1 cellular context compared by ENCODE assay signal in genomic region chr11:65857500-65858353, GRCh38.
TF ChIP-seq lines count a peak whose summit lies in the region.

Gene CFL1 (minus strand): TSS chr11:65858180. CDS start chr11:65858099, 81 bp downstream.

TF ChIP-seq in GM12878, 131 proteins besides CTCF, POLR2A, EP300 and RAD21 (continued from another document and continues in another):
- TF ChIP-seq USF1 (IDR thresholded peaks at IDR 0.05; ENCODE audit: borderline replicate concordance, extremely low read length, insufficient read depth, low read depth, low read length) (no peak), CHD1 (IDR thresholded peaks at IDR 0.05; ENCODE audit: low read depth, low read length) (peak; percentile 83; the same call in 1 of the 2 replicates), BMI1 (IDR thresholded peaks at IDR 0.05; ENCODE audit: borderline replicate concordance) (no peak), ATF3 (IDR thresholded peaks at IDR 0.05; ENCODE audit: borderline replicate concordance, extremely low read depth, low read depth, low read length) (no peak), NR2F1 (conservative IDR thresholded peaks at IDR 0.05) (peak; percentile 72), PAX5 (IDR thresholded peaks at IDR 0.05; ENCODE audit: borderline replicate concordance, low read depth, low read length) (0 out of 2 replicates have a peak, but pooled peaks have one; percentile 12), IRF3 (IDR thresholded peaks at IDR 0.05) (no peak; the same call in 1 of the 2 replicates), TARDBP (IDR thresholded peaks at IDR 0.05; ENCODE audit: borderline replicate concordance) (peak; percentile 91), IRF5 (IDR thresholded peaks at IDR 0.05; ENCODE audit: borderline replicate concordance) (no peak), ZNF207 (IDR thresholded peaks at IDR 0.05; ENCODE audit: borderline replicate concordance) (peak; percentile 84), TCF3 (IDR thresholded peaks at IDR 0.05; ENCODE audit: borderline replicate concordance, insufficient read depth, low read depth, low read length) (peak; percentile 87; the same call in 1 of the 2 replicates), NFYA (IDR thresholded peaks at IDR 0.05; ENCODE audit: borderline replicate concordance, low read depth, low read length) (no peak), POU2F2 (IDR thresholded peaks at IDR 0.05; ENCODE audit: borderline replicate concordance, low read depth, low read length) (peak; percentile 96), RFX5 (IDR thresholded peaks at IDR 0.05; ENCODE audit: low read depth, low read length) (no peak; the same call in 1 of the 2 replicates), FOXM1 (IDR thresholded peaks at IDR 0.05; ENCODE audit: low read depth, low read length) (no peak), MYB (IDR thresholded peaks at IDR 0.05; ENCODE audit: borderline replicate concordance, low read depth, low read length) (no peak), BRCA1 (IDR thresholded peaks at IDR 0.05; ENCODE audit: low read depth, low read length) (no peak), YY1 (IDR thresholded peaks at IDR 0.05; ENCODE audit: low read depth, low read length) (peak; percentile 64; the same call in 1 of the 2 replicates), ZNF384 (IDR thresholded peaks at IDR 0.05; ENCODE audit: borderline replicate concordance, low read depth, low read length) (no peak), TCF7 (IDR thresholded peaks at IDR 0.05; ENCODE audit: borderline replicate concordance) (no peak), NBN (IDR thresholded peaks at IDR 0.05) (peak; percentile 31; the same call in 1 of the 2 replicates), ZNF217 (IDR thresholded peaks at IDR 0.05) (peak; percentile 77; the same call in 1 of the 2 replicates), MEF2A (IDR thresholded peaks at IDR 0.05; ENCODE audit: insufficient read depth, low read depth, low read length) (no peak), FOXK2 (IDR thresholded peaks at IDR 0.05) (0 out of 2 replicates have a peak, but pooled peaks have one; percentile 28), ZNF622 (IDR thresholded peaks at IDR 0.05) (no peak; the same call in 1 of the 2 replicates), CBFB (IDR thresholded peaks at IDR 0.05; ENCODE audit: low read depth) (peak; percentile 93), RCOR1 (conservative IDR thresholded peaks at IDR 0.05; ENCODE audit: low read depth, low read length) (0 out of 2 replicates have a peak, but pooled peaks have one; percentile 80), IRF4 (IDR thresholded peaks at IDR 0.05; ENCODE audit: low read depth, low read length) (no peak), ZZZ3 (IDR thresholded peaks at IDR 0.05; ENCODE audit: control insufficient read depth, insufficient read length, low read depth) (no peak), YBX1 (IDR thresholded peaks at IDR 0.05) (no peak), MTA2 (IDR thresholded peaks at IDR 0.05; ENCODE audit: low read depth) (no peak), KAT2A (conservative IDR thresholded peaks at IDR 0.05; ENCODE audit: control insufficient read depth, low read depth, low read length) (no peak), MYC (IDR thresholded peaks at IDR 0.05; ENCODE audit: insufficient read depth, insufficient read length, insufficient replicate concordance, low read length, severe bottlenecking) (no peak), NR2C2 (IDR thresholded peaks at IDR 0.05; ENCODE audit: borderline replicate concordance, control insufficient read depth, insufficient read length, low read depth) (no peak), PAX8 (IDR thresholded peaks at IDR 0.05) (no peak), NFXL1 (IDR thresholded peaks at IDR 0.05; ENCODE audit: borderline replicate concordance) (0 out of 2 replicates have a peak, but pooled peaks have one; percentile 60), SKIL (IDR thresholded peaks at IDR 0.05; ENCODE audit: low read depth, poor library complexity, severe bottlenecking) (no peak), TCF12 (IDR thresholded peaks at IDR 0.05; ENCODE audit: low read depth, low read length) (peak; percentile 79; the same call in 1 of the 2 replicates), USF2 (IDR thresholded peaks at IDR 0.05; ENCODE audit: borderline replicate concordance, low read depth, low read length) (no peak), ZNF274 (IDR thresholded peaks at IDR 0.05; ENCODE audit: insufficient read depth, insufficient read length) (no peak), NKRF (conservative IDR thresholded peaks at IDR 0.05) (peak; percentile 88), E2F8 (IDR thresholded peaks at IDR 0.05; ENCODE audit: low read depth, partially characterized antibody) (no peak), LARP7 (IDR thresholded peaks at IDR 0.05) (peak; percentile 98), PKNOX1 (IDR thresholded peaks at IDR 0.05) (no peak; the same call in 1 of the 2 replicates), IKZF2 (IDR thresholded peaks at IDR 0.05) (no peak; a peak in 1 of 4 replicates), HDAC2 (IDR thresholded peaks at IDR 0.05) (no peak), NR2C1 (IDR thresholded peaks at IDR 0.05) (peak; percentile 74), POLR2AphosphoS2 (IDR thresholded peaks at IDR 0.05; ENCODE audit: low read depth, low read length) (peak; percentile 99), CEBPB (IDR thresholded peaks at IDR 0.05; ENCODE audit: borderline replicate concordance in 1 of 2, low read depth in 2 of 2, low read length in 2 of 2) (no peak), HCFC1 (IDR thresholded peaks at IDR 0.05; ENCODE audit: low read length) (peak; percentile 97), ZNF687 (IDR thresholded peaks at IDR 0.05) (peak; percentile 90)
